ENCODE assay signal across 27 cellular contexts in the genomic region with DNA sequence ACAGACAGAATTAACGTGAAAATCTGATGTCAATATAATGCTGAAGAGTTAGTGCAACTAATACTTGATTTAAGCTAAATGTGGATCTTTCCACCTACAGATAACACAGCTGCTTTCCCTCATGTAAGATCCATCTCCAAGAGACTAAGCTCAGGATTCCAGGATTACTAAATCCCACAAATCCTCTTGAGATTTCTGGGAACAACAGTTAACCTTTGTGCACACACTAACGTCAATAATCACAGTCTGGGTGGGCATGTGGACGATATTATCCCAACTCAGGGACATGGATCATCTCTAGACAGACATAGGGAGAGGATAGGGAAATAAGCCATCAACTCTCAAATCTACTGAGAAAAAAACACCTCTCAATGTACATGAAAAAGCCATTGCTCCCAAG.
"Had no signal": no experiment of that assay in that cellular context is flagged by ENCODE, and none has a peak within 500 bp of the region (broad histone marks: within the 10 kb centered on the region; RNA-seq: fewer than 3 reads in every experiment).

No MANE protein-coding gene starts in this region.

- H3K36me3 ChIP-seq: adrenal gland, breast epithelium, Peyer's patch had no signal

- H3K27ac ChIP-seq: adrenal gland, body of pancreas, breast epithelium, Peyer's patch had no signal

- H3K4me3 ChIP-seq: adrenal gland, body of pancreas, breast epithelium, Peyer's patch had no signal

- H3K4me1 ChIP-seq: adrenal gland, body of pancreas, breast epithelium, Peyer's patch had no signal

- H3K9me3 ChIP-seq: adrenal gland, body of pancreas, breast epithelium, Peyer's patch had no signal

- FAIRE-seq: astrocyte had no signal

- H3K27me3 ChIP-seq: body of pancreas, breast epithelium, Peyer's patch had no signal

- DNase-seq: activated CD4-positive, alpha-beta T cell treated with anti-CD3 and anti-CD28 coated beads, Interleukin-2, amount 10 ng/mL, durations not matched to agents 7 days and 5 days; activated CD4-positive, alpha-beta T cell treated with anti-CD3 and anti-CD28 coated beads, Interleukin-2, amount 50 U/mL, for 48 hours; activated CD8-positive, alpha-beta T cell treated with anti-CD3 and anti-CD28 coated beads, Interleukin-2, amount 10 ng/mL, durations not matched to agents 7 days and 5 days; activated gamma-delta T cell; activated naive CD4-positive, alpha-beta T cell treated with Interleukin-2 at 50 U/mL for 16 hours; activated T-cell treated with anti-CD3 and anti-CD28 coated beads, Interleukin-2, amount 50 U/mL, for 24 hours; adrenal gland; body of pancreas; NCI-H1105; NCI-H1417 treated with DMSO at 0.1 percent for 48 hours; NCI-H187 treated with DMSO at 0.1 percent for 48 hours; NCI-H2081; NCI-H2171 treated with DMSO at 0.1 percent for 48 hours; NCI-H345; NCI-H526 treated with DMSO at 0.1 percent for 48 hours; NCI-H774; PC-3; Peyer's patch; RPMI8226; SHP77 treated with DMSO at 0.1 percent for 48 hours; SW 1271; T-helper 1 cell; T-helper 2 cell; T-helper 9 cell had no signal

- ATAC-seq: activated CD8-positive, alpha-beta T cell treated with anti-CD3 and anti-CD28 coated beads, Interleukin-2, amount 10 ng/mL, durations not matched to agents 7 days and 5 days; activated naive CD4-positive, alpha-beta T cell treated with anti-CD3 and anti-CD28 coated beads, Interleukin-2, amount 50 U/mL, for 72 hours; body of pancreas; PC-3 had no signal
